In the genomic region with DNA sequence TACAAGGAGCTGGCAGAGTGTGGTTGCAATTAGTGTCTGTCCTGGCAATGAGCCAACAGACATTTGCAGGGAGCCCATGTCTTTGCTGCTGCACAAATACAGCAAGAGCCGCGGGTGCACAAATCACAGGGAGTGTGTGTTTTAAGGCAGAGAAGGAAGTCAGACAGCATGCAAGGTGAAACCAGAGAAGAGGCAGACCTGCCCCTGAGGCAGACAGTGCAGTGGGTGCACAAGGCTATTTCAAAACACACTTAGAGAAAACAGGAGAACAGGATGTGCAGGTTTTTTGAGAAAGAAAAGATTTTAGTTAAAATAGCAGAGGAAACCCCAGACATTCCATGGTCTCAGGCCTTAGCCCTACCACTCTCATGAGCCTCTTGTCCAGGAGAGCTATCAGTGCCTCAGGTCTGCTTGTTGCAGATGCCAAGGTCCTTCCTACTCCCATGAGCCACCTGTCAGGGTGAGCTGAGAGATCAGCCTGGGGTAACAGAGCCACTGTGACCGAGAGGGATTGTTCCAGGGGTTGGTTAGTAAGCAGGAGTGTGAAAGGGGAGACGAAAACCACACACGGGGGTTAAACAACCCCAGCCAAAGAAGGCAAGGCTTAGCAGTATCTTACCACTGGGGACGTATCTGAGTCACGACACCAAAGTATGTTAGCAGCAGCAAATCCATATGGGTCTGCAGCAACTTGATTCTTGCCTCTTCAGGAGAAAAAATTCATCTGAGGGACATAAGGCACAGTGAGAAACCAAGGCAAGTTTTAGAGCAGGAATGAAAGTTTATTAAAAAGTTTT, we compare ENCODE assay signal across 9 cellular contexts.
DNase-seq lines count a peak whose midpoint lies in the region; ATAC-seq and TF ChIP-seq lines count a peak whose summit lies in the region.
"Had no signal": no experiment of that assay in that cellular context is flagged by ENCODE, and none has a peak within 500 bp of the region (broad histone marks: within the 10 kb centered on the region; RNA-seq: fewer than 3 reads in every experiment).

No MANE protein-coding gene starts in this region.

- H3K36me3 ChIP-seq in RWPE2 (ENCODE audit: low read depth) (no peaks in the 10 kb centered on the region), left lung (no peaks in the 10 kb centered on the region), MG63 (no peaks in the 10 kb centered on the region)

- H3K27ac ChIP-seq in RWPE2 (ENCODE audit: poor library complexity, severe bottlenecking) (no peak overlapping the region), left lung (no peak overlapping the region)
- H3K27ac ChIP-seq: epithelial cell of prostate had no signal

- TF ChIP-seq CTCF in RWPE2 (IDR thresholded peaks at IDR 0.05; ENCODE audit: poor library complexity, severe bottlenecking) (no peak), left lung (IDR thresholded peaks at IDR 0.05) (no peak)

- peaks cover 14% of the 10 kb centered on the region for H3K9me3 ChIP-seq in RWPE2 (ENCODE audit: severe bottlenecking)
- H3K9me3 ChIP-seq in left lung: peaks cover 0 to 6% of the 10 kb centered on the region in 2 donors
- peaks cover 4% of the 10 kb centered on the region for H3K9me3 ChIP-seq in MG63

- ATAC-seq in RWPE2 (ENCODE audit: low read depth) (peak; percentile 47), left lung (peak; percentile 55)
- ATAC-seq: left lobe of liver had no signal

- H3K4me1 ChIP-seq in RWPE2 (ENCODE audit: insufficient read depth, poor library complexity, severe bottlenecking) (peaks cover 11% of the 10 kb centered on the region), left lung (no peaks in the 10 kb centered on the region)

- DNase-seq in DMS 273 (lab: John Stamatoyannopoulos, UW; ENCODE audit: unreplicated experiment): peak; percentile 73
- DNase-seq in NCI-H1105 treated with DMSO at 0.1 percent for 48 hours (lab: John Stamatoyannopoulos, UW): peak; percentile 80
- DNase-seq in RWPE2 (ENCODE audit: low spot score): no peak
- DNase-seq in left lung: no peak
- no peak for DNase-seq in GM19238 (ENCODE audit: insufficient read length, low spot score)
- no peak for DNase-seq in central memory CD4-positive, alpha-beta T cell
- no peak for DNase-seq in MG63

- H3K4me3 ChIP-seq in RWPE2 (ENCODE audit: severe bottlenecking) (no peak overlapping the region), left lung (no peak overlapping the region), MG63 (no peak overlapping the region)

- H3K27me3 ChIP-seq in RWPE2 (ENCODE audit: insufficient read depth, poor library complexity, severe bottlenecking) (no peaks in the 10 kb centered on the region), left lung (no peaks in the 10 kb centered on the region), MG63 (no peaks in the 10 kb centered on the region)

- intact Hi-C loops in left lung (cut with DNase I): no loop called here

Comparison
In these comparisons a context has a peak if more than half of its experiments do, and no peak if none do; other contexts are left out.
1. DNase-seq: peak in DMS 273 (single experiment) and NCI-H1105 treated with DMSO at 0.1 percent for 48 hours (single experiment); none in RWPE2 (single experiment), left lung (0 of 2), GM19238 (single experiment), central memory CD4-positive, alpha-beta T cell (single experiment) and MG63 (single experiment).